9 cellular contexts compared by ENCODE assay signal in the genomic region with DNA sequence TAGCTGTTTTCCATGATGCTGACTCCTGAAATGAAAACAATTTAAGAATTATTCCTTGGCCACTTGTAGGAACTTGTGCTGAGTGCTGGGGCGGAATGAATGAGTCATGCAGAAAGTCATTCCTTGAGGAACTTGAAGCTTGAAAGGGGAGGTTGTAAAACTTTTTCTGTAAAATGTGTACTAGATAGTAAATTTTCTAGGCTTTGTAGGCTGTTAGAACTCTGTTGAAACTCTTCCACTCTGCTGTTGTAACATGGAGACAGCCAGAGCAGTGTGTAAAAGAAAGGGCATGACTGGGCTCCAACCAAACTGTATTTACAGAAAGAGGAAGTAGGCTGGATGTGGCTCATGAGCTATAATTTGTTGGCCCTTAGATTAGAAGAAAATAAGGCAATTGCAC. TPM values are rescaled to one million over a fixed set of nuclear protein-coding genes. Genes with fewer than 3 reads are reported as not detected.
DNase-seq lines count a peak whose midpoint lies in the region; ATAC-seq and TF ChIP-seq lines count a peak whose summit lies in the region.
"Had no signal": no experiment of that assay in that cellular context is flagged by ENCODE, and none has a peak within 500 bp of the region (broad histone marks: within the 10 kb centered on the region; RNA-seq: fewer than 3 reads in every experiment).

No MANE protein-coding gene starts in this region.

- H3K27ac ChIP-seq in liver (ENCODE audit: low read depth in 1 of 2, low read length in 2 of 2) (peak overlapping the region in 1 of 2 donors; percentile 47), upper lobe of right lung (peak overlapping the region; percentile 38)

- CTCF ChIA-PET in MCF 10A (lab: Yijun Ruan, JAX), result interaction anchor here (0.6 to 0.8 kb wide), 3 partner anchors 64 to 232 kb away, joined by 3 read pairs; no protein-coding TSS in a partner anchor
- CTCF ChIA-PET in activated CD8-positive, alpha-beta memory T cell treated with anti-CD3 and anti-CD28 coated beads, Interleukin-2, amount 10 ng/mL, durations not matched to agents 7 days and 5 days (lab: Charles Lee), result no interaction called here

- H3K27me3 Mint-ChIP-seq in MCF 10A (ENCODE audit: insufficient read depth, unreplicated experiment), result no peaks in the 10 kb centered on the region
- H3K27me3 Mint-ChIP-seq in activated CD8-positive, alpha-beta memory T cell treated with anti-CD3 and anti-CD28 coated beads, Interleukin-2, amount 10 ng/mL, durations not matched to agents 7 days and 5 days, result peaks cover 5% of the 10 kb centered on the region
- H3K27me3 Mint-ChIP-seq: IgD-negative memory B cell had no signal

- DNase-seq in KG1 (lab: John Stamatoyannopoulos, UW), result peak; percentile 30
- peak; percentile 84 for DNase-seq in MCF 10A (ENCODE audit: unreplicated experiment)
- DNase-seq in upper lobe of right lung, result no peak
- no peak for DNase-seq in activated gamma-delta T cell treated with Interleukin-2 at 50 U/mL for 16 hours
- no peak for DNase-seq in activated CD8-positive, alpha-beta memory T cell treated with anti-CD3 and anti-CD28 coated beads, Interleukin-2, amount 10 ng/mL, durations not matched to agents 7 days and 5 days

- TF ChIP-seq CTCF in MCF 10A (IDR thresholded peaks at IDR 0.05; ENCODE audit: unreplicated experiment) (no peak), liver (IDR thresholded peaks at IDR 0.05; ENCODE audit: low read depth, low read length, missing input control) (no peak), upper lobe of right lung (IDR thresholded peaks at IDR 0.05) (no peak)

- TF ChIP-seq RAD21 in liver (IDR thresholded peaks at IDR 0.05), result peak in 1 of 2 donors; percentile 7

- peak overlapping the region; percentile 96 for H3K27ac Mint-ChIP-seq in MCF 10A (ENCODE audit: low read depth, unreplicated experiment)
- no peak overlapping the region for H3K27ac Mint-ChIP-seq in activated CD8-positive, alpha-beta memory T cell treated with anti-CD3 and anti-CD28 coated beads, Interleukin-2, amount 10 ng/mL, durations not matched to agents 7 days and 5 days
- H3K27ac Mint-ChIP-seq: IgD-negative memory B cell had no signal

- H3K4me1 ChIP-seq in liver (ENCODE audit: control insufficient read depth in 4 of 4, insufficient read depth in 4 of 4, low read length in 3 of 4) (peaks cover 0 to 7% (median 1%) of the 10 kb centered on the region in 4 donors), upper lobe of right lung (peaks cover 21% of the 10 kb centered on the region)

- H3K27me3 ChIP-seq in liver (ENCODE audit: control insufficient read depth in 4 of 4, insufficient read depth in 4 of 4, low read length in 3 of 4) (no peaks in the 10 kb centered on the region), upper lobe of right lung (no peaks in the 10 kb centered on the region)

- POLR2A ChIA-PET in MCF 10A (lab: Yijun Ruan, JAX), result interaction anchor here (0.6 to 1.6 kb wide), 8 partner anchors 11 to 269 kb away, joined by 3 to 5 read pairs (median 4); no protein-coding TSS in a partner anchor

- H3K4me3 ChIP-seq in liver (ENCODE audit: low read depth in 1 of 3, low read length in 3 of 3), result no peak overlapping the region
- no peak overlapping the region for H3K4me3 ChIP-seq in upper lobe of right lung

- ATAC-seq in GM18499 (IDR thresholded peaks at IDR 0.05; ENCODE audit: insufficient read depth, unreplicated experiment) (peak; percentile 52), upper lobe of right lung (peak; percentile 91), GM18520 (IDR thresholded peaks at IDR 0.05; ENCODE audit: unreplicated experiment) (no peak)
- ATAC-seq in activated CD8-positive, alpha-beta memory T cell treated with anti-CD3 and anti-CD28 coated beads, Interleukin-2, amount 10 ng/mL, durations not matched to agents 7 days and 5 days, result no peak

- H3K4me3 Mint-ChIP-seq in MCF 10A (ENCODE audit: unreplicated experiment), result peak overlapping the region; percentile 37
- H3K4me3 Mint-ChIP-seq in activated CD8-positive, alpha-beta memory T cell treated with anti-CD3 and anti-CD28 coated beads, Interleukin-2, amount 10 ng/mL, durations not matched to agents 7 days and 5 days, result no peak overlapping the region
- H3K4me3 Mint-ChIP-seq: IgD-negative memory B cell had no signal

- no peaks in the 10 kb centered on the region for H3K36me3 Mint-ChIP-seq in MCF 10A (ENCODE audit: insufficient read depth, unreplicated experiment)
- no peaks in the 10 kb centered on the region for H3K36me3 Mint-ChIP-seq in activated CD8-positive, alpha-beta memory T cell treated with anti-CD3 and anti-CD28 coated beads, Interleukin-2, amount 10 ng/mL, durations not matched to agents 7 days and 5 days
- H3K36me3 Mint-ChIP-seq: IgD-negative memory B cell had no signal

- H3K9ac ChIP-seq in liver (ENCODE audit: low read depth in 1 of 2, low read length in 2 of 2), result no peak overlapping the region

- WGBS in liver, result 76% methylated on average over 1 of the region's 1 CpG

- H3K36me3 ChIP-seq in liver (ENCODE audit: control insufficient read depth in 4 of 4, insufficient read depth in 3 of 4, low read depth in 1 of 4, low read length in 3 of 4) (peaks cover 0 to 29% (median 8%) of the 10 kb centered on the region in 4 donors), upper lobe of right lung (no peaks in the 10 kb centered on the region)

- intact Hi-C loops in MCF 10A (cut with micrococcal nuclease) (no loop called here), upper lobe of right lung (cut with DNase I) (no loop called here)

- peaks cover 12% of the 10 kb centered on the region for H3K4me1 Mint-ChIP-seq in MCF 10A (ENCODE audit: insufficient read depth, unreplicated experiment)
- H3K4me1 Mint-ChIP-seq in activated CD8-positive, alpha-beta memory T cell treated with anti-CD3 and anti-CD28 coated beads, Interleukin-2, amount 10 ng/mL, durations not matched to agents 7 days and 5 days, result no peaks in the 10 kb centered on the region

- peaks cover 11% of the 10 kb centered on the region for H3K9me3 Mint-ChIP-seq in MCF 10A (ENCODE audit: unreplicated experiment)
- H3K9me3 Mint-ChIP-seq in activated CD8-positive, alpha-beta memory T cell treated with anti-CD3 and anti-CD28 coated beads, Interleukin-2, amount 10 ng/mL, durations not matched to agents 7 days and 5 days (ENCODE audit: low read depth), result no peaks in the 10 kb centered on the region

- BruUV-seq in MCF 10A (replicated peaks; lab: Mats Ljungman, UMichigan), result no TSS peak

- no peaks in the 10 kb centered on the region for H3K9me3 ChIP-seq in liver (ENCODE audit: control insufficient read depth in 4 of 4, low read length in 3 of 4)
- no peaks in the 10 kb centered on the region for H3K9me3 ChIP-seq in upper lobe of right lung

TF ChIP-seq in liver, 16 proteins besides CTCF, POLR2A, EP300 and RAD21:
- TF ChIP-seq JUND (IDR thresholded peaks at IDR 0.05) (peak; percentile 78 to 91), HNF4A (conservative IDR thresholded peaks at IDR 0.05) (no peak)
- TF ChIP-seq, protein P1, sequence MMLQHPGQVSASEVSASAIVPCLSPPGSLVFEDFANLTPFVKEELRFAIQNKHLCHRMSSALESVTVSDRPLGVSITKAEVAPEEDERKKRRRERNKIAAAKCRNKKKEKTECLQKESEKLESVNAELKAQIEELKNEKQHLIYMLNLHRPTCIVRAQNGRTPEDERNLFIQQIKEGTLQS (IDR thresholded peaks at IDR 0.05), result no peak
TF ChIP-seq in liver: peak in this region for 1.

RNA-seq across cellular contexts. Expression of a gene that starts 46.1 kb away (rescaled TPM):
- total RNA-seq in MCF 10A (2022) (0.81 and 1.5 TPM in 2 replicates), liver (10 to 100 TPM; 11.4 to 72.2 TPM), upper lobe of right lung (34.0 TPM)
- 10 to 100 TPM in 1 of 2 donors, 1 to 10 TPM in 1; 9.3 to 16.5 TPM for polyA plus RNA-seq in liver
- total RNA-seq in activated CD8-positive, alpha-beta memory T cell treated with anti-CD3 and anti-CD28 coated beads, Interleukin-2, amount 10 ng/mL, durations not matched to agents 7 days and 5 days, result not detected
- polyA plus RNA-seq: IgD-negative memory B cell had no signal

Comparison
In these comparisons a context has a peak if more than half of its experiments do, and no peak if none do; other contexts are left out.
1. ATAC-seq: peak in GM18499 (single experiment) and upper lobe of right lung (single experiment); none in activated CD8-positive, alpha-beta memory T cell treated with anti-CD3 and anti-CD28 coated beads, Interleukin-2, amount 10 ng/mL, durations not matched to agents 7 days and 5 days (single experiment) and GM18520 (single experiment).
2. DNase-seq: peak in KG1 (single experiment) and MCF 10A (single experiment); none in upper lobe of right lung (single experiment), activated gamma-delta T cell treated with Interleukin-2 at 50 U/mL for 16 hours (single experiment) and activated CD8-positive, alpha-beta memory T cell treated with anti-CD3 and anti-CD28 coated beads, Interleukin-2, amount 10 ng/mL, durations not matched to agents 7 days and 5 days (single experiment).